ENCODE assay signal across 13 cellular contexts in the genomic region with DNA sequence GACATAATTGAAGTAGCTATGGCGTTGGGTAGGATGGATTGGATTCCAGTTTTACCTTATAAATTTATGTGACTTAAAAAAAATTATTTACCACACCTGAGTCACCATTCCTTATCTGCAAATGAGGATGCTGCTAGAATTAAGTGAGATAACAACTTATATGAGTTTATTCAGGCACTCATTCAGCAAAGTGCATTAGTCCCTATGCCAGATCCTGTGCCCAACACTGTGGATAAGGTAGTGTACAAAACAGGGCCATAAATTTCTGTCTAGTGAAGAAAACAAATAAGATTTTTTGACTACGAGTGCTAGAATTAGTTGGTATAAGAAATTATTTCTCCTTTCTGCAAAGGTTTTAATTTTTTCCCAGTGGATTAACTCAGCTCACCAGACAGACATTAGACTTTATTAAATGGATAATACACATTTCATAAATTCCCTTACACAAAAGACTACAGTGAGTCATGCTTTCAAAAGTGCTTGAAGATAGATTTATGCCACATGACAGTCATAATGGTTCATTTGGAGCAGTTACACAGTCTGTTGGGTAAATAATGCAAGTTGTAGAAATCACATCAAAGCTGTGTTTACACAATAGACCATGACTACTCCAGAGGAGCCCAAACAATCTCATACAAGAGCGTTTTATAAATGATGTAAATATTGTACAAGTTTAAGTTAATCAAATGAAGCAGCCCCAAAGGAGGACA.
DNase-seq lines count a peak whose midpoint lies in the region; ATAC-seq, FAIRE-seq and TF ChIP-seq lines count a peak whose summit lies in the region.
"Had no signal": no experiment of that assay in that cellular context is flagged by ENCODE, and none has a peak within 500 bp of the region (broad histone marks: within the 10 kb centered on the region; RNA-seq: fewer than 3 reads in every experiment).

No MANE protein-coding gene starts in this region.

- no peak overlapping the region for H3K4me3 ChIP-seq in HepG2 (replicated peaks in 1 of 3; ENCODE audit: insufficient read depth in 1 of 3, low read depth in 2 of 3, low read length in 3 of 3)
- no peak overlapping the region for H3K4me3 ChIP-seq in CD4-positive, alpha-beta memory T cell (ENCODE audit: low read length in 2 of 2)
- H3K4me3 ChIP-seq: lung, tibial nerve had no signal

- H3K36me3 ChIP-seq in HepG2 (replicated peaks in 1 of 2; ENCODE audit: control insufficient read depth in 1 of 2, insufficient read depth in 2 of 2, low read length in 2 of 2) = no peaks in the 10 kb centered on the region
- no peaks in the 10 kb centered on the region for H3K36me3 ChIP-seq in CD4-positive, alpha-beta memory T cell (ENCODE audit: insufficient read depth, low read length)
- H3K36me3 ChIP-seq: tibial nerve had no signal

- H3K79me2 ChIP-seq in HepG2 (ENCODE audit: insufficient read depth, low read length) = no peaks in the 10 kb centered on the region

- in situ Hi-C loops in HepG2 (cut with HindIII; ENCODE audit: extremely low pct_ligation_motif_present, low pct_unique_long_range_greater_than_20kb) = no loop called here

- no peak overlapping the region for H3K27ac ChIP-seq in HepG2 (ENCODE audit: extremely low read length, insufficient read depth, low read length)
- H3K27ac ChIP-seq in CD4-positive, alpha-beta memory T cell (ENCODE audit: low read depth, low read length) = no peak overlapping the region

- TF ChIP-seq POLR2A in HepG2 (IDR thresholded peaks at IDR 0.05; ENCODE audit: insufficient read depth in 1 of 2, low read depth in 2 of 2, low read length in 2 of 2) = no peak

- no peak overlapping the region for H3K9ac ChIP-seq in HepG2 (ENCODE audit: insufficient read depth, low read depth, low read length)

- intact Hi-C loops in HepG2 (cut with micrococcal nuclease; ENCODE audit: unreplicated experiment) = loop anchor here (5.0 kb wide), 1 partner anchor 219 kb away; no protein-coding TSS in a partner anchor
- intact Hi-C loops in activated T-helper 1 cell treated with anti-CD3 and anti-CD28 coated beads, Interleukin-12 subunit alpha, Interleukin-12 subunit beta, Interleukin-2, Interleukin-4 antibody, amounts not matched to agents 30 ng/mL and 10 ng/mL and 1 ng/mL, durations not matched to agents 14 hours and 24 hours and 36 hours (cut with micrococcal nuclease) = loop anchor here (2.0 to 10.0 kb wide), 5 partner anchors 24 to 218 kb away; a partner anchor contains a TSS
- intact Hi-C loops in CD4-positive, alpha-beta memory T cell (cut with micrococcal nuclease) = no loop called here

- TF ChIP-seq EP300 in HepG2 (IDR thresholded peaks at IDR 0.05; ENCODE audit: low read depth in 2 of 2, low read length in 2 of 2) (peak in 1 of 2 experiments; percentile 88; a peak in 2 of 4 replicates), HepG2 (CRISPR knock-in tag; IDR thresholded peaks at IDR 0.05; ENCODE audit: borderline replicate concordance) (peak; percentile 51; the same call in 1 of the 2 replicates)

- peak overlapping the region; percentile 19; the same call in 1 of the 2 replicates for H3K4me2 ChIP-seq in HepG2 (ENCODE audit: low read depth, low read length)

- no peaks in the 10 kb centered on the region for H3K27me3 Mint-ChIP-seq in WTC11 (ENCODE audit: low read depth)
- H3K27me3 Mint-ChIP-seq in activated T-helper 1 cell treated with anti-CD3 and anti-CD28 coated beads, Interleukin-12 subunit alpha, Interleukin-12 subunit beta, Interleukin-2, Interleukin-4 antibody, amounts not matched to agents 30 ng/mL and 10 ng/mL and 1 ng/mL, durations not matched to agents 14 hours and 24 hours and 36 hours (ENCODE audit: insufficient read depth) = no peaks in the 10 kb centered on the region
- H3K27me3 Mint-ChIP-seq in CD4-positive, alpha-beta memory T cell = no peaks in the 10 kb centered on the region

- no TSS peak for BruUV-seq in HepG2 (replicated peaks; lab: Mats Ljungman, UMichigan)

- peaks cover 58% of the 10 kb centered on the region for H3K4me1 ChIP-seq in HepG2 (ENCODE audit: insufficient read depth, low read length)
- no peaks in the 10 kb centered on the region for H3K4me1 ChIP-seq in CD4-positive, alpha-beta memory T cell (ENCODE audit: insufficient read depth, low read length)

- CTCF ChIA-PET in WTC11 (lab: Charles Lee) (no interaction called here), HepG2 (lab: Yijun Ruan, JAX; ENCODE audit: low intra/inter-chr PET ratio, low total read pairs) (no interaction called here)
- CTCF ChIA-PET in CD4-positive, alpha-beta memory T cell (lab: Charles Lee; ENCODE audit: partially characterized antibody) = interaction anchor here (0.5 kb wide), 1 partner anchor 292 kb away, joined by 3 read pairs; no protein-coding TSS in a partner anchor

- DNase-seq in EL (peak; percentile 37), WTC11 (ENCODE audit: low spot score) (no peak), HepG2 (ENCODE audit: low spot score) (peak; percentile 82)
- no peak for DNase-seq in activated T-helper 1 cell treated with anti-CD3 and anti-CD28 coated beads, Interleukin-12 subunit alpha, Interleukin-12 subunit beta, Interleukin-2, Interleukin-4 antibody, amounts not matched to agents 30 ng/mL and 10 ng/mL and 1 ng/mL, durations not matched to agents 14 hours and 24 hours and 36 hours (ENCODE audit: low spot score)
- no peak for DNase-seq in CD4-positive, alpha-beta memory T cell
- DNase-seq: effector CD8-positive, alpha-beta T cell; NCI-H2107 had no signal

- H3K4me3 Mint-ChIP-seq in WTC11 = no peak overlapping the region
- H3K4me3 Mint-ChIP-seq in activated T-helper 1 cell treated with anti-CD3 and anti-CD28 coated beads, Interleukin-12 subunit alpha, Interleukin-12 subunit beta, Interleukin-2, Interleukin-4 antibody, amounts not matched to agents 30 ng/mL and 10 ng/mL and 1 ng/mL, durations not matched to agents 14 hours and 24 hours and 36 hours = no peak overlapping the region
- H3K4me3 Mint-ChIP-seq in CD4-positive, alpha-beta memory T cell = no peak overlapping the region
- H3K4me3 Mint-ChIP-seq: T-helper 1 cell treated with Interleukin-12 subunit alpha and Interleukin-12 subunit beta and Interleukin-4 antibody, amounts not matched to agents 30 μg/mL and 1 μg/mL, for 36 hours had no signal

- no peak for TF ChIP-seq CTCF in WTC11 (IDR thresholded peaks at IDR 0.05)
- TF ChIP-seq CTCF in HepG2 (CRISPR knock-in tag; IDR thresholded peaks at IDR 0.05) = no peak

- peaks cover 4% of the 10 kb centered on the region for H3K4me1 Mint-ChIP-seq in WTC11
- H3K4me1 Mint-ChIP-seq in activated T-helper 1 cell treated with anti-CD3 and anti-CD28 coated beads, Interleukin-12 subunit alpha, Interleukin-12 subunit beta, Interleukin-2, Interleukin-4 antibody, amounts not matched to agents 30 ng/mL and 10 ng/mL and 1 ng/mL, durations not matched to agents 14 hours and 24 hours and 36 hours (ENCODE audit: low read depth) = peaks cover 51% of the 10 kb centered on the region
- H3K4me1 Mint-ChIP-seq in CD4-positive, alpha-beta memory T cell = peaks cover 0 to 5% (median 4%) of the 10 kb centered on the region in 4 donors

- peaks cover 4% of the 10 kb centered on the region; the same call in 1 of the 2 replicates for H3K9me3 ChIP-seq in HepG2 (ENCODE audit: low read length)
- H3K9me3 ChIP-seq in CD4-positive, alpha-beta memory T cell (ENCODE audit: control insufficient read depth in 1 of 2, low read length in 2 of 2) = no peaks in the 10 kb centered on the region
- H3K9me3 ChIP-seq: tibial nerve had no signal

- TF ChIP-seq RAD21 in HepG2 (CRISPR knock-in tag; IDR thresholded peaks at IDR 0.05) = no peak

- no peaks in the 10 kb centered on the region for H3K27me3 ChIP-seq in HepG2 (ENCODE audit: control insufficient read depth in 1 of 2, insufficient read depth in 2 of 2, low read length in 2 of 2)
- H3K27me3 ChIP-seq in CD4-positive, alpha-beta memory T cell (ENCODE audit: insufficient read depth, low read length) = no peaks in the 10 kb centered on the region
- H3K27me3 ChIP-seq: tibial nerve had no signal

- peaks cover 25% of the 10 kb centered on the region for H3K9me3 Mint-ChIP-seq in WTC11
- H3K9me3 Mint-ChIP-seq in activated T-helper 1 cell treated with anti-CD3 and anti-CD28 coated beads, Interleukin-12 subunit alpha, Interleukin-12 subunit beta, Interleukin-2, Interleukin-4 antibody, amounts not matched to agents 30 ng/mL and 10 ng/mL and 1 ng/mL, durations not matched to agents 14 hours and 24 hours and 36 hours = peaks cover 15% of the 10 kb centered on the region
- H3K9me3 Mint-ChIP-seq in CD4-positive, alpha-beta memory T cell = no peaks in the 10 kb centered on the region

- peaks cover 21% of the 10 kb centered on the region for H3K36me3 Mint-ChIP-seq in WTC11
- peaks cover 13% of the 10 kb centered on the region for H3K36me3 Mint-ChIP-seq in activated T-helper 1 cell treated with anti-CD3 and anti-CD28 coated beads, Interleukin-12 subunit alpha, Interleukin-12 subunit beta, Interleukin-2, Interleukin-4 antibody, amounts not matched to agents 30 ng/mL and 10 ng/mL and 1 ng/mL, durations not matched to agents 14 hours and 24 hours and 36 hours (ENCODE audit: low read depth)
- H3K36me3 Mint-ChIP-seq in CD4-positive, alpha-beta memory T cell = no peaks in the 10 kb centered on the region

- H4K20me1 ChIP-seq in HepG2 (ENCODE audit: insufficient read depth, low read length) = no peaks in the 10 kb centered on the region

- ATAC-seq in HG02885 (IDR thresholded peaks at IDR 0.05; ENCODE audit: poor library complexity, unreplicated experiment) (peak; percentile 33), WTC11 (no peak), HepG2 (peak; percentile 70), GM21825 (IDR thresholded peaks at IDR 0.05; ENCODE audit: unreplicated experiment) (no peak), GM19467 (IDR thresholded peaks at IDR 0.05; ENCODE audit: unreplicated experiment) (no peak)

- 72% methylated on average over 3 of the region's 3 CpGs for WGBS in HepG2 (ENCODE audit: low lambda C conversion rate)

- POLR2A ChIA-PET in WTC11 (lab: Charles Lee) = no interaction called here
- POLR2A ChIA-PET in HepG2 (lab: Yijun Ruan, JAX) = interaction anchor here (0.7 kb wide), 1 partner anchor 155 kb away, joined by 5 read pairs; no protein-coding TSS in a partner anchor
- POLR2A ChIA-PET in CD4-positive, alpha-beta memory T cell (lab: Charles Lee; ENCODE audit: partially characterized antibody) = no interaction called here

- no peak overlapping the region for H3K27ac Mint-ChIP-seq in WTC11
- H3K27ac Mint-ChIP-seq in activated T-helper 1 cell treated with anti-CD3 and anti-CD28 coated beads, Interleukin-12 subunit alpha, Interleukin-12 subunit beta, Interleukin-2, Interleukin-4 antibody, amounts not matched to agents 30 ng/mL and 10 ng/mL and 1 ng/mL, durations not matched to agents 14 hours and 24 hours and 36 hours = no peak overlapping the region
- no peak overlapping the region for H3K27ac Mint-ChIP-seq in CD4-positive, alpha-beta memory T cell
- H3K27ac Mint-ChIP-seq: T-helper 1 cell treated with Interleukin-12 subunit alpha and Interleukin-12 subunit beta and Interleukin-4 antibody, amounts not matched to agents 30 μg/mL and 1 μg/mL, for 36 hours had no signal

- no peak for FAIRE-seq in HepG2 (lab: Jason Lieb, UNC)

- H2AFZ ChIP-seq in HepG2 (ENCODE audit: low read length) = no peak overlapping the region

TF ChIP-seq in WTC11, 78 proteins besides CTCF, POLR2A, EP300 and RAD21 (continues in another document):
- TF ChIP-seq SMAD4 (CRISPR knock-in tag; IDR thresholded peaks at IDR 0.05) (no peak), CBFB (CRISPR knock-in tag; IDR thresholded peaks at IDR 0.05; ENCODE audit: low read depth) (no peak)

TF ChIP-seq in HepG2, 621 proteins besides CTCF, POLR2A, EP300 and RAD21 (continues in another document):
- TF ChIP-seq RXRA (CRISPR knock-in tag; IDR thresholded peaks at IDR 0.05) = no peak

Comparison
In these comparisons a context has a peak if more than half of its experiments do, and no peak if none do; other contexts are left out.
1. DNase-seq: peak in EL (single experiment) and HepG2 (single experiment); none in WTC11 (single experiment), activated T-helper 1 cell treated with anti-CD3 and anti-CD28 coated beads, Interleukin-12 subunit alpha, Interleukin-12 subunit beta, Interleukin-2, Interleukin-4 antibody, amounts not matched to agents 30 ng/mL and 10 ng/mL and 1 ng/mL, durations not matched to agents 14 hours and 24 hours and 36 hours (single experiment) and CD4-positive, alpha-beta memory T cell (0 of 5).
2. ATAC-seq: peak in HG02885 (single experiment) and HepG2 (single experiment); none in WTC11 (single experiment), GM21825 (single experiment) and GM19467 (single experiment).